Comparison of ENCODE assay signal across 8 cellular contexts in genomic region chr2:197378494-197378972, GRCh38. TPM values are rescaled to one million over a fixed set of nuclear protein-coding genes. Genes with fewer than 3 reads are reported as not detected.
DNase-seq lines count a peak whose midpoint lies in the region; ATAC-seq, FAIRE-seq and TF ChIP-seq lines count a peak whose summit lies in the region.

No MANE protein-coding gene starts in this region.

- no peaks in the 10 kb centered on the region for H3K27me3 ChIP-seq in body of pancreas

- DNase-seq in 8988T = peak; percentile 35
- DNase-seq in GM18507 (ENCODE audit: extremely low spot score, insufficient read length, low read depth) = peak; percentile 48
- peak; percentile 14 to 59 for DNase-seq in NCI-H1930 (lab: John Stamatoyannopoulos, UW)
- DNase-seq in body of pancreas = peak; percentile 49 to 62 (median 58)
- peak; percentile 28 for DNase-seq in iris pigment epithelial cell (ENCODE audit: low read depth)
- peak; percentile 23 to 32 for DNase-seq in stimulated activated CD4-positive, alpha-beta T cell treated with anti-CD3 and anti-CD28 coated beads, Interleukin-1b, Interleukin-23, amount 100 ng/mL, for 1 hour (ENCODE audit: low read depth in 2 of 2)

- H3K9me3 ChIP-seq in body of pancreas = no peaks in the 10 kb centered on the region

- H3K4me1 ChIP-seq in body of pancreas = no peaks in the 10 kb centered on the region

- H3K36me3 ChIP-seq in body of pancreas (replicated peaks in 1 of 2; ENCODE audit: insufficient read depth in 1 of 2, low read depth in 2 of 2) = no peaks in the 10 kb centered on the region

- no peak overlapping the region for H3K27ac ChIP-seq in body of pancreas

- no peak overlapping the region for H3K4me3 ChIP-seq in body of pancreas

- 15 to 19% methylated on average over 11 of the region's 11 CpGs for WGBS in body of pancreas, 2 donors

- FAIRE-seq in GM18507 (lab: Jason Lieb, UNC) (peak; percentile 85), TTC549 (lab: Jason Lieb, UNC) (peak; percentile 53)

- intact Hi-C loops in body of pancreas (cut with DNase I) = loop anchor here (5.0 kb wide), 1 partner anchor 186 kb away; no protein-coding TSS in a partner anchor

- peak; percentile 54 to 88 (median 77) for TF ChIP-seq CTCF in body of pancreas (IDR thresholded peaks at IDR 0.05)

- no peak for TF ChIP-seq POLR2A in body of pancreas (IDR thresholded peaks at IDR 0.05)

- ATAC-seq in body of pancreas (peak; percentile 87), GM21737 (IDR thresholded peaks at IDR 0.05; ENCODE audit: unreplicated experiment) (no peak)

RNA-seq across cellular contexts. Expression of gene SF3B1, which starts 56.3 kb away (rescaled TPM):
- 100 to 1,000 TPM; 361 to 396 TPM for total RNA-seq in body of pancreas
